ENCODE assay signal across 16 cellular contexts in the genomic region with DNA sequence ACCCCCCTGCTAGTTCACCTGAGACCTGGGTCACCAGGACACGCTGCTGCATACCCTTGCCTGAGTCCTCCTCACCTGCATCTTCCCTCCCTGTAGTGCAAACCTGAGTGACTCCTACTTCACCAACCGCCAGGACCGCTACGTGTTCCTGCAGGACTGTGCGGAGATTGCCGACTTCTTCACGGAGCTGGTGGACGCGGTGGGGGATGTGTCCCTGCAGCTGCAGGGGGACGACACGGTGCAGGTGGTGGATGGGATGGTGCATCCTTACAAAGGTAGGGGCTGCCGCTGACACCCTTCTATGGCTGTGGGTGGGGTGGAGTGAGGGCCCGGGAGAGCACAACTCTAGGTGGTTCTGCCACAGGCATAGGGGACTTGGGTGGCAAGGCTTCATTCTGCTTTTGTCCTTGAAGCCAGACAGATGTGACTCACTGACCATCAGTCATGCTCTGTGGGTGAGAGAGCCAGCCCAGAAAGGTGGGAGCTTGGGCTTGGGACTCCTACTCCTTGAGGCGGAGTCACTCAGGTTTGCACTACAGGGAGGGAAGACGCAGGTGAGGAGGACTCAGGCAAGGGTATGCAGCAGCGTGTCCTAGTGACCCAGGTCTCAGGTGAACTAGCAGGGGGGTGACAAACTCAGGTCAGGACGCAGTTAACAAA. TPM values are rescaled to one million over a fixed set of nuclear protein-coding genes. Genes with fewer than 3 reads are reported as not detected.
DNase-seq lines count a peak whose midpoint lies in the region; ATAC-seq and TF ChIP-seq lines count a peak whose summit lies in the region.
"Had no signal": no experiment of that assay in that cellular context is flagged by ENCODE, and none has a peak within 500 bp of the region (broad histone marks: within the 10 kb centered on the region; RNA-seq: fewer than 3 reads in every experiment).

No MANE protein-coding gene starts in this region.

- H3K9me3 ChIP-seq in Caco-2 (no peaks in the 10 kb centered on the region), SJSA1 (replicated peaks) (no peaks in the 10 kb centered on the region)
- H3K9me3 ChIP-seq: pancreas, transverse colon had no signal

- BruUV-seq in Caco-2 (replicated peaks; lab: Mats Ljungman, UMichigan): no TSS peak

- H3K27ac ChIP-seq in SJSA1: peak overlapping the region; percentile 31
- H3K27ac ChIP-seq: hepatocyte, pancreas, transverse colon, VCaP had no signal

- CTCF ChIA-PET in Caco-2 (lab: Charles Lee): interaction anchor here (1.2 kb wide), 1 partner anchor 21 kb away, joined by 4 read pairs; no protein-coding TSS in a partner anchor

- H3K4me3 ChIP-seq in Caco-2 (ENCODE audit: low read depth, low read length) (no peak overlapping the region), SJSA1 (no peak overlapping the region)
- H3K4me3 ChIP-seq: hepatocyte, pancreas, transverse colon had no signal

- ATAC-seq in GM18858 (IDR thresholded peaks at IDR 0.05; ENCODE audit: unreplicated experiment) (no peak), GM18873 (IDR thresholded peaks at IDR 0.05; ENCODE audit: low FRiP score, unreplicated experiment) (no peak)
- ATAC-seq: pancreas had no signal

- H3K27me3 ChIP-seq in Caco-2 (replicated peaks; ENCODE audit: control insufficient read depth, insufficient read depth, low read length) (no peaks in the 10 kb centered on the region), SJSA1 (replicated peaks) (no peaks in the 10 kb centered on the region)
- H3K27me3 ChIP-seq: hepatocyte, pancreas, transverse colon had no signal

- no peaks in the 10 kb centered on the region for H3K9me3 Mint-ChIP-seq in Caco-2 (ENCODE audit: unreplicated experiment)
- no peaks in the 10 kb centered on the region for H3K9me3 Mint-ChIP-seq in mesothelial cell of epicardium

- H3K36me3 Mint-ChIP-seq in Caco-2 (ENCODE audit: insufficient read depth, unreplicated experiment) (peaks cover 96% of the 10 kb centered on the region), mesothelial cell of epicardium (peaks cover 41% of the 10 kb centered on the region)

- POLR2A ChIA-PET in Caco-2 (lab: Charles Lee): no interaction called here

- no peaks in the 10 kb centered on the region for H3K27me3 Mint-ChIP-seq in Caco-2 (ENCODE audit: insufficient read depth, unreplicated experiment)
- no peaks in the 10 kb centered on the region for H3K27me3 Mint-ChIP-seq in mesothelial cell of epicardium (ENCODE audit: low read depth)

- H3K4me3 Mint-ChIP-seq in Caco-2 (ENCODE audit: unreplicated experiment) (no peak overlapping the region), mesothelial cell of epicardium (no peak overlapping the region)

- H3K4me1 ChIP-seq in Caco-2 (no peaks in the 10 kb centered on the region), SJSA1 (replicated peaks) (peaks cover 61% of the 10 kb centered on the region)

- no peak for TF ChIP-seq CTCF in Caco-2 (IDR thresholded peaks at IDR 0.05; ENCODE audit: insufficient read depth in 1 of 2, low read depth in 1 of 2, low read length in 1 of 2, severe bottlenecking in 1 of 2, unreplicated experiment in 1 of 2)
- no peak for TF ChIP-seq CTCF in mesothelial cell of epicardium (IDR thresholded peaks at IDR 0.05; ENCODE audit: unreplicated experiment)

- H3K27ac Mint-ChIP-seq in Caco-2 (ENCODE audit: unreplicated experiment) (peak overlapping the region; percentile 10), mesothelial cell of epicardium (peak overlapping the region; percentile 62)

- intact Hi-C loops in Caco-2 (cut with micrococcal nuclease; ENCODE audit: unreplicated experiment): no loop called here

- H3K4me1 Mint-ChIP-seq in Caco-2 (ENCODE audit: low read depth, unreplicated experiment) (peaks cover 21% of the 10 kb centered on the region), mesothelial cell of epicardium (peaks cover 11% of the 10 kb centered on the region)

- peaks cover 10% of the 10 kb centered on the region for H3K36me3 ChIP-seq in Caco-2 (ENCODE audit: control insufficient read depth, insufficient read depth, low read length)
- H3K36me3 ChIP-seq in SJSA1: peaks cover 97% of the 10 kb centered on the region

- DNase-seq in Caco-2 (no peak), Daoy (ENCODE audit: low read depth) (peak; percentile 48), SJSA1 (ENCODE audit: low read depth in 1 of 2, low spot score in 2 of 2) (peak in 1 of 2 experiments; percentile 58), mesothelial cell of epicardium (ENCODE audit: low spot score in 2 of 2, unreplicated experiment in 2 of 2) (no peak), NCI-H187 treated with DMSO at 0.1 percent for 48 hours (lab: John Stamatoyannopoulos, UW) (no peak)
- DNase-seq: activated gamma-delta T cell treated with Interleukin-2 at 50 U/mL for 16 hours, MV-4-11, NCI-H2081, NCI-H69, small intestine, transverse colon had no signal

RNA-seq across cellular contexts. Expression of gene PGS1, which starts 22.3 kb away (rescaled TPM):
- total RNA-seq in Caco-2 (2022): 54.1 and 55.2 TPM in 2 replicates
- 25.6 and 26.8 TPM in 2 replicates for total RNA-seq in Daoy (2014; rRNA removed; shearing (Covaris generic))
- 43.6 and 64.1 TPM in 2 replicates for total RNA-seq in SJSA1 (2014; rRNA removed; shearing (Covaris generic))
- total RNA-seq in mesothelial cell of epicardium: 62.0 to 66.5 TPM (median 62.3 TPM) in 3 replicates

RNA-seq across cellular contexts. Expression of gene SOCS3, which starts 40.8 kb away (rescaled TPM):
- total RNA-seq in Caco-2 (2022) (11.3 and 12.8 TPM in 2 replicates), mesothelial cell of epicardium (45.7 to 50.0 TPM (median 49.8 TPM) in 3 replicates)
- 25.3 and 27.9 TPM in 2 replicates for total RNA-seq in Daoy (2014; rRNA removed; shearing (Covaris generic))
- total RNA-seq in SJSA1 (2014; rRNA removed; shearing (Covaris generic)): 44.7 and 71.9 TPM in 2 replicates
